In genomic region chr7:2478800-2479199, GRCh38 we compare ENCODE assay signal across 19 cellular contexts. TPM values are rescaled to one million over a fixed set of nuclear protein-coding genes. Genes with fewer than 3 reads are reported as not detected.
DNase-seq lines count a peak whose midpoint lies in the region; ATAC-seq and TF ChIP-seq lines count a peak whose summit lies in the region.
"Had no signal": no experiment of that assay in that cellular context is flagged by ENCODE, and none has a peak within 500 bp of the region (broad histone marks: within the 10 kb centered on the region; RNA-seq: fewer than 3 reads in every experiment).

No MANE protein-coding gene starts in this region.

- peaks cover 10% of the 10 kb centered on the region for H3K9me3 ChIP-seq in adipocyte (ENCODE audit: control insufficient read depth, low read length)
- H3K9me3 ChIP-seq in right lobe of liver = no peaks in the 10 kb centered on the region
- peaks cover 0 to 12% (median 10%) of the 10 kb centered on the region in 4 donors for H3K9me3 ChIP-seq in stomach

- no peak for TF ChIP-seq POLR2A in right lobe of liver (IDR thresholded peaks at IDR 0.05)
- TF ChIP-seq POLR2A in stomach (IDR thresholded peaks at IDR 0.05) = no peak

- H3K36me3 ChIP-seq in adipocyte (ENCODE audit: control insufficient read depth, insufficient read depth, low read length, severe bottlenecking) (no peaks in the 10 kb centered on the region), right lobe of liver (no peaks in the 10 kb centered on the region), stomach (no peaks in the 10 kb centered on the region)
- H3K36me3 ChIP-seq: ascending aorta, lower lobe of right lung had no signal

- H3K9ac ChIP-seq in adipocyte (ENCODE audit: low read length) = peak overlapping the region; percentile 53

- H3K27ac ChIP-seq in right lobe of liver (no peak overlapping the region), stomach (peak overlapping the region; percentile 51 to 69 (median 58))
- H3K27ac ChIP-seq: ascending aorta, lower lobe of right lung, SK-N-MC had no signal

- no peak overlapping the region for H3K4me3 ChIP-seq in adipocyte (ENCODE audit: low read length)
- no peak overlapping the region for H3K4me3 ChIP-seq in right lobe of liver
- peak overlapping the region in 2 of 4 donors; percentile 1 to 3 for H3K4me3 ChIP-seq in stomach
- H3K4me3 ChIP-seq: lower lobe of right lung, SK-N-MC had no signal

- H3K4me1 ChIP-seq in adipocyte (ENCODE audit: control insufficient read depth, insufficient read depth, low read length) = peaks cover 22% of the 10 kb centered on the region
- H3K4me1 ChIP-seq in right lobe of liver = peaks cover 0 to 15% (median 3%) of the 10 kb centered on the region in 4 donors
- H3K4me1 ChIP-seq in stomach = peaks cover 17 to 38% (median 29%) of the 10 kb centered on the region in 4 donors

- peak; percentile 9 for DNase-seq in activated naive CD4-positive, alpha-beta T cell treated with anti-CD3 and anti-CD28 coated beads, Interleukin-2, amount 50 U/mL, for 16 hours
- DNase-seq in activated naive CD4-positive, alpha-beta T cell (lab: John Stamatoyannopoulos, UW) = no peak
- DNase-seq in adipocyte (ENCODE audit: low read depth) (no peak), right lobe of liver (peak in 1 of 3 donors; percentile 57), stomach (peak; percentile 68), DMS 273 treated with DMSO at 0.1 percent for 48 hours (lab: John Stamatoyannopoulos, UW) (no peak)
- DNase-seq: activated CD4-positive, alpha-beta T cell treated with anti-CD3 and anti-CD28 coated beads for 1 hour; cortex of kidney; erythroblast; HFFc6; T1000 had no signal

- 56% methylated on average over 10 of the region's 19 CpGs for WGBS in right lobe of liver (ENCODE audit: insufficient coverage, low coverage, low lambda C conversion rate, missing lambda C conversion rate)
- WGBS in stomach, 5 donors = 37 to 65% (median 53%) methylated on average over 7 to 19 of the region's 19 CpGs

- intact Hi-C loops in right lobe of liver (cut with DNase I) = loop anchor here (10.0 kb wide), 1 partner anchor 206 kb away; the partner anchor contains the start of gene AMZ1 (in 2 of the 2)
- intact Hi-C loops in stomach (cut with DNase I; ENCODE audit: low total_unique reads) = loop anchor here (10.0 kb wide), 1 partner anchor 206 kb away; the partner anchor contains the start of gene AMZ1

- ATAC-seq in right lobe of liver (peak; percentile 5 to 36 (median 14)), GM18858 (IDR thresholded peaks at IDR 0.05; ENCODE audit: unreplicated experiment) (no peak), HG03469 (IDR thresholded peaks at IDR 0.05; ENCODE audit: unreplicated experiment) (no peak)
- ATAC-seq: natural killer cell treated with Interleukin-12 subunit alpha and Interleukin-12 subunit beta and Interleukin-15 and Interleukin-18, amount 100 ng/mL, for 72 hours had no signal

- H3K27me3 ChIP-seq in adipocyte (replicated peaks; ENCODE audit: control insufficient read depth, insufficient read depth, low read length) (peaks cover 13% of the 10 kb centered on the region), right lobe of liver (no peaks in the 10 kb centered on the region), stomach (peaks cover 0 to 78% (median 0%) of the 10 kb centered on the region in 3 donors)

- TF ChIP-seq EP300 in stomach (IDR thresholded peaks at IDR 0.05) = no peak

- no peak for TF ChIP-seq CTCF in right lobe of liver (IDR thresholded peaks at IDR 0.05)
- no peak for TF ChIP-seq CTCF in stomach (IDR thresholded peaks at IDR 0.05)

RNA-seq across cellular contexts. Expression of gene GRIFIN, which starts 2.6 kb away (rescaled TPM):
- total RNA-seq in right lobe of liver (not detected), stomach (not detected)
- not detected for polyA plus RNA-seq in stomach
- total RNA-seq: ascending aorta; HFFc6; lower lobe of right lung; MCF 10A; natural killer cell treated with Interleukin-12 subunit alpha and Interleukin-12 subunit beta and Interleukin-15 and Interleukin-18, amount 100 ng/mL, for 72 hours; subcutaneous adipose tissue had no signal

RNA-seq across cellular contexts. Expression of gene LFNG, which starts 40.8 kb away (rescaled TPM):
- total RNA-seq in right lobe of liver = 1 to 10 TPM; 1.0 to 4.3 (median 1.7) TPM
- 100 to 1,000 TPM in 1 of 5 donors, 10 to 100 TPM in 3, 1 to 10 TPM in 1; 8.0 to 103 (median 36.2) TPM for total RNA-seq in stomach
- 10 to 100 TPM; 11.8 to 15.4 (median 14.1) TPM for polyA plus RNA-seq in stomach

Comparison
In these comparisons a context has a peak if more than half of its experiments do, and no peak if none do; other contexts are left out.
1. DNase-seq: peak in activated naive CD4-positive, alpha-beta T cell treated with anti-CD3 and anti-CD28 coated beads, Interleukin-2, amount 50 U/mL, for 16 hours (single experiment) and stomach (single experiment); none in activated naive CD4-positive, alpha-beta T cell (0 of 4), adipocyte (single experiment) and DMS 273 treated with DMSO at 0.1 percent for 48 hours (single experiment).
2. ATAC-seq: peak in right lobe of liver (4 of 4); none in GM18858 (single experiment) and HG03469 (single experiment).
3. H3K27ac ChIP-seq: peak in stomach (5 of 5); none in right lobe of liver (0 of 3).